Comparison of ENCODE assay signal across 7 cellular contexts in genomic region chr22:30667486-30668305, GRCh38.
DNase-seq lines count a peak whose midpoint lies in the region; ATAC-seq, FAIRE-seq and TF ChIP-seq lines count a peak whose summit lies in the region.

Gene DUSP18, minus strand, starts transcription at chr22:30667875. Its CDS starts 3,872 bp downstream, at chr22:30664003.

- DNase-seq in GM18507 (ENCODE audit: extremely low spot score, insufficient read length, low read depth) (peak; percentile 98), NCI-H2029 treated with DMSO at 0.1 percent for 48 hours (lab: John Stamatoyannopoulos, UW) (peak; percentile 27), T1000 (lab: John Stamatoyannopoulos, UW) (peak; percentile 93), astrocyte of the spinal cord (ENCODE audit: low read depth, low spot score) (peak; percentile 91), hippocampal formation (lab: John Stamatoyannopoulos, UW) (peak; percentile 78 to 89), retina (peak; percentile 99)

- H3K4me3 ChIP-seq in astrocyte of the spinal cord (ENCODE audit: low read depth, low read length), result peak within 1 kb of the TSS; percentile 84

- peak; percentile 87 for ATAC-seq in HG02973 (IDR thresholded peaks at IDR 0.05; ENCODE audit: unreplicated experiment)

- peak; percentile 96 for FAIRE-seq in GM18507 (lab: Jason Lieb, UNC)

- TF ChIP-seq CTCF in astrocyte of the spinal cord (IDR thresholded peaks at IDR 0.05; ENCODE audit: low read depth, low read length), result peak; percentile 38

- in situ Hi-C loops in astrocyte of the spinal cord (cut with HindIII; ENCODE audit: low sequenced_read_pairs), result no loop called here

Comparison
In these comparisons a context has a peak if more than half of its experiments do, and no peak if none do; other contexts are left out.
1. Peak in every context shown above with its lines: DNase-seq, ATAC-seq and H3K4me3 ChIP-seq.
2. DNase-seq: peak in every context shown above with its lines; median percentile 99 in retina; 98 in GM18507; 93 in T1000; 91 in astrocyte of the spinal cord; 84 in hippocampal formation; 27 in NCI-H2029 treated with DMSO at 0.1 percent for 48 hours.